Comparison of ENCODE assay signal across 1 cellular context in genomic region chr11:1000357-1000982, GRCh38.
TF ChIP-seq lines count a peak whose summit lies in the region.

No MANE protein-coding gene starts in this region.

TF ChIP-seq in H1, 55 proteins besides CTCF, POLR2A, EP300 and RAD21 (continued from another document):
- no peak for TF ChIP-seq CTBP2 (IDR thresholded peaks at IDR 0.05; ENCODE audit: borderline replicate concordance, insufficient read depth, insufficient read length, low read length)
- TF ChIP-seq ZNF274 (IDR thresholded peaks at IDR 0.05; ENCODE audit: borderline replicate concordance, extremely low read depth, low read length) = no peak
- no peak for TF ChIP-seq KDM5A (IDR thresholded peaks at IDR 0.05; ENCODE audit: low read length)
- TF ChIP-seq PHF8 (conservative IDR thresholded peaks at IDR 0.05; ENCODE audit: low read depth, low read length) = no peak
- TF ChIP-seq BACH1 (IDR thresholded peaks at IDR 0.05; ENCODE audit: low read length) = no peak
- no peak for TF ChIP-seq SP4 (IDR thresholded peaks at IDR 0.05; ENCODE audit: low read length)
- TF ChIP-seq TCF12 (IDR thresholded peaks at IDR 0.05; ENCODE audit: low read depth, low read length) = no peak
- TF ChIP-seq CBX5 (IDR thresholded peaks at IDR 0.05; ENCODE audit: low read depth, low read length) = no peak
- TF ChIP-seq BCL11A (IDR thresholded peaks at IDR 0.05; ENCODE audit: low read depth in 2 of 2, low read length in 2 of 2) = no peak
- TF ChIP-seq CHD2 (IDR thresholded peaks at IDR 0.05; ENCODE audit: low read length) = no peak
- TF ChIP-seq SIX5 (IDR thresholded peaks at IDR 0.05; ENCODE audit: low read depth, low read length) = no peak
